In genomic region chr6:736657-737446, GRCh38 we compare ENCODE assay signal across 29 cellular contexts.
"Had no signal": no experiment of that assay in that cellular context is flagged by ENCODE, and none has a peak within 500 bp of the region (broad histone marks: within the 10 kb centered on the region; RNA-seq: fewer than 3 reads in every experiment).

No MANE protein-coding gene starts in this region.

- H3K27ac Mint-ChIP-seq: activated B cell treated with CpG ODN at 0.5 μM for 24 hours; activated CD8-positive, alpha-beta T cell treated with anti-CD3 and anti-CD28 coated beads for 36 hours; activated naive CD4-positive, alpha-beta T cell treated with anti-CD3 and anti-CD28 coated beads, Interleukin-2, amount 50 U/mL, for 72 hours; activated naive CD8-positive, alpha-beta T cell treated with anti-CD3 and anti-CD28 coated beads, Interleukin-2, amount 10 ng/mL, durations not matched to agents 7 days and 5 days; activated T-helper 17 cell treated with anti-CD3 and anti-CD28 coated beads, Interleukin-2, amount 50 U/mL, for 72 hours; brain; T-cell; T-helper 1 cell treated with Interleukin-12 subunit alpha and Interleukin-12 subunit beta and Interleukin-4 antibody, amounts not matched to agents 30 μg/mL and 1 μg/mL, for 36 hours had no signal

- H3K4me3 ChIP-seq: ascending aorta, breast epithelium, cardiac muscle cell, colonic mucosa had no signal

- H3K36me3 ChIP-seq: ascending aorta, breast epithelium, cardiac muscle cell, colonic mucosa, WERI-Rb-1 had no signal

- H3K36me3 Mint-ChIP-seq: activated naive CD8-positive, alpha-beta T cell treated with anti-CD3 and anti-CD28 coated beads, Interleukin-2, amount 10 ng/mL, durations not matched to agents 7 days and 5 days; brain; T-cell had no signal

- H3K4me3 Mint-ChIP-seq: activated B cell treated with CpG ODN at 0.5 μM for 24 hours; activated CD8-positive, alpha-beta T cell treated with anti-CD3 and anti-CD28 coated beads for 36 hours; activated naive CD8-positive, alpha-beta T cell treated with anti-CD3 and anti-CD28 coated beads, Interleukin-2, amount 10 ng/mL, durations not matched to agents 7 days and 5 days; activated T-cell treated with anti-CD3 and anti-CD28 coated beads, Interleukin-2, amount 50 U/mL, for 4 hours; activated T-helper 17 cell treated with anti-CD3 and anti-CD28 coated beads, Interleukin-2, amount 50 U/mL, for 72 hours; brain; T-cell; T-helper 1 cell treated with Interleukin-12 subunit alpha and Interleukin-12 subunit beta and Interleukin-4 antibody, amounts not matched to agents 30 μg/mL and 1 μg/mL, for 36 hours had no signal

- H3K27me3 Mint-ChIP-seq: brain had no signal

- H3K27me3 ChIP-seq: ascending aorta, breast epithelium, cardiac muscle cell, colonic mucosa had no signal

- H3K27ac ChIP-seq: ascending aorta, breast epithelium, cardiac muscle cell, colonic mucosa, foreskin keratinocyte, WERI-Rb-1 had no signal

- H3K9me3 ChIP-seq: ascending aorta, breast epithelium, colonic mucosa had no signal

- H3K9me3 Mint-ChIP-seq: activated B cell treated with CpG ODN at 0.5 μM for 24 hours; activated CD8-positive, alpha-beta T cell treated with anti-CD3 and anti-CD28 coated beads for 36 hours; activated naive CD8-positive, alpha-beta T cell treated with anti-CD3 and anti-CD28 coated beads, Interleukin-2, amount 10 ng/mL, durations not matched to agents 7 days and 5 days; activated T-cell treated with anti-CD3 and anti-CD28 coated beads, Interleukin-2, amount 50 U/mL, for 4 hours; activated T-helper 17 cell treated with anti-CD3 and anti-CD28 coated beads, Interleukin-2, amount 50 U/mL, for 72 hours; T-cell; T-helper 1 cell treated with Interleukin-12 subunit alpha and Interleukin-12 subunit beta and Interleukin-4 antibody, amounts not matched to agents 30 μg/mL and 1 μg/mL, for 36 hours had no signal

- H3K4me1 ChIP-seq: ascending aorta, breast epithelium, colonic mucosa, foreskin keratinocyte had no signal

- H3K4me1 Mint-ChIP-seq: activated B cell treated with CpG ODN at 0.5 μM for 24 hours; activated naive CD8-positive, alpha-beta T cell treated with anti-CD3 and anti-CD28 coated beads, Interleukin-2, amount 10 ng/mL, durations not matched to agents 7 days and 5 days; activated T-helper 17 cell treated with anti-CD3 and anti-CD28 coated beads, Interleukin-2, amount 50 U/mL, for 72 hours; T-cell had no signal

- DNase-seq: activated B cell treated with CpG ODN at 0.5 μM for 24 hours; activated CD4-positive, alpha-beta T cell treated with anti-CD3 and anti-CD28 coated beads for 48 hours; activated CD4-positive, alpha-beta T cell treated with anti-CD3 and anti-CD28 coated beads, Interleukin-2, amount 50 U/mL, for 1 hour; activated CD4-positive, alpha-beta T cell treated with anti-CD3 and anti-CD28 coated beads, Interleukin-2, amount 50 U/mL, for 48 hours; activated CD8-positive, alpha-beta memory T cell treated with anti-CD3 and anti-CD28 coated beads for 24 hours; activated CD8-positive, alpha-beta T cell treated with anti-CD3 and anti-CD28 coated beads for 36 hours; activated effector memory CD4-positive, alpha-beta T cell treated with Interleukin-2 at 50 U/mL for 16 hours; activated gamma-delta T cell treated with Interleukin-2 at 50 U/mL for 16 hours; activated naive CD4-positive, alpha-beta T cell treated with Interleukin-2 at 50 U/mL for 16 hours; activated naive CD8-positive, alpha-beta T cell treated with anti-CD3 and anti-CD28 coated beads, Interleukin-2, amount 10 ng/mL, durations not matched to agents 7 days and 5 days; activated T-cell treated with anti-CD3 and anti-CD28 coated beads, Interleukin-2, amount 50 U/mL, for 4 hours; central memory CD4-positive, alpha-beta T cell; cerebellar nuclear complex; colonic mucosa; effector CD8-positive, alpha-beta T cell; foreskin keratinocyte; head of caudate nucleus; T-cell; T1000; WERI-Rb-1 had no signal

- ATAC-seq: activated CD4-positive, CD25-positive, alpha-beta regulatory T cell treated with anti-CD3 and anti-CD28 coated beads, Interleukin-2, amount 50 U/mL, for 24 hours; activated CD8-positive, alpha-beta T cell treated with anti-CD3 and anti-CD28 coated beads for 36 hours; activated naive CD4-positive, alpha-beta T cell treated with anti-CD3 and anti-CD28 coated beads, Interleukin-2, amount 50 U/mL, for 72 hours; activated T-cell treated with anti-CD3 and anti-CD28 coated beads, Interleukin-2, amount 50 U/mL, for 4 hours; activated T-helper 17 cell treated with anti-CD3 and anti-CD28 coated beads, Interleukin-2, amount 50 U/mL, for 72 hours; esophagus mucosa; foreskin keratinocyte; T-cell had no signal
